Comparison of ENCODE assay signal across 8 cellular contexts in the genomic region with DNA sequence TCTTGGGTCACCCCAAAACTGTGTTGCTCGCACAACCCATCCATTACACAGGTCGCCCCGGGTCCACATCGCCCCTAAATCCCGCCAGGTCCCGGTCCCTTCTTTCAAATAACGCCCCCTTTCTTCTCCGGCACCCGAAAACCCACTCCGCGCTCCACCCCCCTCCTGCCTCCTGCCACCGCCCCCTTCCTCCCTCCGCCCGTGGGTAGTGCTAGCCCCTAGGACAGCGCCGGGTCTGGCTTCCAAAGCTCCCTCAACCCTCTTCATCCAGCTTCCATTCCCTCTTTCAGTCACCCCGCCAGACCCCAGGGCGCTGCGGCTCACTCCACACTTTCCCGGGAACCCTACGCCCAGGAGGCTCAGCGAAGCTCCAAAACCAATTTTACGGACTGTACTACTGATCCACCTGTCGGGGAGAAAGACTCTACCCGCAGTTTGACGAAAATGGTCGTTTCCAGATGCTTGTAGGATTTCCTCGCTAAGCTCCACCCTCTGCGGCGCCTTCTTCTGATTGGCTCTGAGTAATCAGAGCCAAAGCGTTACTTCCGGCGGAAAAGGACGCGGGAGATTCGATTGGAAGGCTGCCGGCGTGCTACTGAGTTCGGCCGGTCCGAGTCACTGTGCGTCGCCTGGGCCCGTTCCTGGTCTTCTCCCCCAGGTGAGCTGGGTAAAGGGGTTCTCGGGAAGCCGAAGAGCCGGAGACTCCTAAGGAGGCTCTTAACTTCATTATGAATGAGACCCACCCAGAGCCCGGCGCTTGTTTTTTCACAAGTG. TPM values are rescaled to one million over a fixed set of nuclear protein-coding genes. Genes with fewer than 3 reads are reported as not detected.
DNase-seq lines count a peak whose midpoint lies in the region; ATAC-seq and TF ChIP-seq lines count a peak whose summit lies in the region.

TSS of gene DDIAS (plus strand) at position 572 of the 774 bp plus-strand sequence. CDS start 13,003 bp downstream, outside the sequence.

- H4K5ac ChIP-seq in H9 (ENCODE audit: insufficient read length, low read depth, low read length): no peak within 1 kb of the TSS

- no peak within 1 kb of the TSS for H2BK120ac ChIP-seq in H9 (ENCODE audit: low read depth, low read length, poor library complexity, severe bottlenecking)

- H3K79me1 ChIP-seq in H9 (ENCODE audit: insufficient read depth, low read depth, low read length, poor library complexity, severe bottlenecking): no peaks in the 10 kb centered on the region

- peak within 1 kb of the TSS; percentile 90 for H3K4me2 ChIP-seq in H9 (ENCODE audit: insufficient read depth, insufficient read length, low read length)
- peak within 1 kb of the TSS; percentile 97 for H3K4me2 ChIP-seq in MM.1S (ENCODE audit: low read depth, low read length)

- no peak within 1 kb of the TSS for H2AK5ac ChIP-seq in H9 (ENCODE audit: insufficient read length, low read length)

- no peak within 1 kb of the TSS for H2BK5ac ChIP-seq in H9 (ENCODE audit: insufficient read length, low read length)

- H3K56ac ChIP-seq in H9 (ENCODE audit: insufficient read length, low read depth, low read length): no peak within 1 kb of the TSS

- H2BK15ac ChIP-seq in H9 (ENCODE audit: low read depth, low read length): no peak within 1 kb of the TSS

- peak within 1 kb of the TSS; percentile 91 to 99 (median 97) for H3K27ac Mint-ChIP-seq in H9
- peak within 1 kb of the TSS; percentile 97 for H3K27ac Mint-ChIP-seq in nephron progenitor cell
- peak within 1 kb of the TSS; percentile 99 to 100 for H3K27ac Mint-ChIP-seq in stimulated activated naive CD8-positive, alpha-beta T cell treated with anti-CD3 and anti-CD28 coated beads, Interleukin-15, amount 100 ng/mL, for 72 hours

- H3K79me2 ChIP-seq in H9 (ENCODE audit: insufficient read depth, low read length) (peaks cover 11% of the 10 kb centered on the region; the same call in 1 of the 2 replicates), MM.1S (ENCODE audit: low read length) (peaks cover 56% of the 10 kb centered on the region)

- no peak within 1 kb of the TSS for H4K8ac ChIP-seq in H9 (replicated peaks; ENCODE audit: insufficient read length, low read depth, low read length)

- no peaks in the 10 kb centered on the region for H3K9me2 ChIP-seq in MM.1S (replicated peaks; ENCODE audit: insufficient read depth, low read length)

- H3K4me3 Mint-ChIP-seq in H9: peak within 1 kb of the TSS; percentile 92 to 99
- H3K4me3 Mint-ChIP-seq in nephron progenitor cell: peak within 1 kb of the TSS; percentile 97
- H3K4me3 Mint-ChIP-seq in stimulated activated naive CD8-positive, alpha-beta T cell treated with anti-CD3 and anti-CD28 coated beads, Interleukin-15, amount 100 ng/mL, for 72 hours: peak within 1 kb of the TSS; percentile 93 to 99

- H3K9me3 Mint-ChIP-seq in H9 (no peaks in the 10 kb centered on the region), nephron progenitor cell (no peaks in the 10 kb centered on the region)
- no peaks in the 10 kb centered on the region for H3K9me3 Mint-ChIP-seq in stimulated activated naive CD8-positive, alpha-beta T cell treated with anti-CD3 and anti-CD28 coated beads, Interleukin-15, amount 100 ng/mL, for 72 hours

- no peak within 1 kb of the TSS for H3T11ph ChIP-seq in H9 (ENCODE audit: low read length)

- H3K23me2 ChIP-seq in H9 (ENCODE audit: insufficient read length, low read depth, low read length, poor library complexity, severe bottlenecking): peaks cover 16% of the 10 kb centered on the region

- no peak for TF ChIP-seq CTCF in H9 (conservative IDR thresholded peaks at IDR 0.05)
- no peak for TF ChIP-seq CTCF in MM.1S (IDR thresholded peaks at IDR 0.05; ENCODE audit: low read length)
- TF ChIP-seq CTCF in nephron progenitor cell (IDR thresholded peaks at IDR 0.05): no peak

- H3K9ac ChIP-seq in H9 (ENCODE audit: extremely low read depth, insufficient read length, low read length) (peak within 1 kb of the TSS; percentile 82), MM.1S (ENCODE audit: low read length) (peak within 1 kb of the TSS; percentile 81)

- H3F3A ChIP-seq in MM.1S (ENCODE audit: insufficient read depth, low read length): peaks cover 9% of the 10 kb centered on the region

- no peaks in the 10 kb centered on the region for H4K20me1 ChIP-seq in H9 (ENCODE audit: control insufficient read depth, insufficient read depth, insufficient read length)
- H4K20me1 ChIP-seq in MM.1S (ENCODE audit: insufficient read depth, low read length): no peaks in the 10 kb centered on the region

- H3K4me1 Mint-ChIP-seq in H9 (peaks cover 22 to 25% of the 10 kb centered on the region in 2 experiments), nephron progenitor cell (peaks cover 52% of the 10 kb centered on the region)
- H3K4me1 Mint-ChIP-seq in stimulated activated naive CD8-positive, alpha-beta T cell treated with anti-CD3 and anti-CD28 coated beads, Interleukin-15, amount 100 ng/mL, for 72 hours: peaks cover 60% of the 10 kb centered on the region

- no peak within 1 kb of the TSS; the same call in 1 of the 2 replicates for H3K14ac ChIP-seq in H9 (ENCODE audit: insufficient read depth, low read length)

- no CpG with 5 or more reads among the region's 49 CpGs for WGBS in H9 (ENCODE audit: extremely low coverage, insufficient read length, low lambda C conversion rate)

- H3K36me3 Mint-ChIP-seq in H9 (ENCODE audit: insufficient read depth in 1 of 3, low read depth in 3 of 3) (0 out of 7 replicates have a peak, but pooled peaks cover 0 to 2% (median 2%) of the 10 kb centered on the region in 3 experiments), nephron progenitor cell (ENCODE audit: low read depth) (peaks cover 4% of the 10 kb centered on the region)

- H3K27me3 Mint-ChIP-seq in H9 (ENCODE audit: low read depth) (no peaks in the 10 kb centered on the region), nephron progenitor cell (ENCODE audit: low read depth, poor library complexity) (no peaks in the 10 kb centered on the region)
- no peaks in the 10 kb centered on the region for H3K27me3 Mint-ChIP-seq in stimulated activated naive CD8-positive, alpha-beta T cell treated with anti-CD3 and anti-CD28 coated beads, Interleukin-15, amount 100 ng/mL, for 72 hours

- H3K4me3 ChIP-seq in MM.1S (ENCODE audit: low read length): peak within 1 kb of the TSS; percentile 72

- no peak within 1 kb of the TSS for H3K23ac ChIP-seq in H9 (ENCODE audit: insufficient read length, low read depth, low read length)

- peaks cover 3% of the 10 kb centered on the region; the same call in 1 of the 2 replicates for H3K4me1 ChIP-seq in H9 (ENCODE audit: insufficient read depth, low read length)
- peaks cover 16% of the 10 kb centered on the region for H3K4me1 ChIP-seq in MM.1S (ENCODE audit: low read length)

- no peaks in the 10 kb centered on the region for H3K36me3 ChIP-seq in MM.1S (replicated peaks; ENCODE audit: insufficient read depth, low read length)

- peak; percentile 74 for ATAC-seq in stimulated activated naive CD8-positive, alpha-beta T cell treated with anti-CD3 and anti-CD28 coated beads, Interleukin-15, amount 100 ng/mL, for 72 hours

- H2BK20ac ChIP-seq in H9 (ENCODE audit: low read depth, low read length, poor library complexity, severe bottlenecking): no peak within 1 kb of the TSS

- no peak within 1 kb of the TSS for H2BK12ac ChIP-seq in H9 (ENCODE audit: insufficient read length, low read depth, low read length)

- H3K18ac ChIP-seq in H9 (ENCODE audit: insufficient read length, low read depth, low read length): no peak within 1 kb of the TSS

- H3K9me3 ChIP-seq in H9 (ENCODE audit: control insufficient read depth, low read depth, low read length) (no peaks in the 10 kb centered on the region), MM.1S (replicated peaks; ENCODE audit: insufficient read depth, low read length) (no peaks in the 10 kb centered on the region)

- H3K27ac ChIP-seq in H9 (ENCODE audit: insufficient read length, low read depth, low read length): no peak within 1 kb of the TSS
- peak within 1 kb of the TSS; percentile 82 for H3K27ac ChIP-seq in MM.1S (ENCODE audit: low read length)

- H2AFZ ChIP-seq in H9 (ENCODE audit: low read length) (peak within 1 kb of the TSS; percentile 63), MM.1S (ENCODE audit: low read length) (peak within 1 kb of the TSS; percentile 97)

- H3K27me3 ChIP-seq in H9 (ENCODE audit: insufficient read depth, low read length) (no peaks in the 10 kb centered on the region), MM.1S (replicated peaks; ENCODE audit: insufficient read depth, low read length) (no peaks in the 10 kb centered on the region)

- DNase-seq in ELR (ENCODE audit: low read depth) (peak; percentile 99), H9 (peak; percentile 95), MM.1S (peak; percentile 99), SIG-M5 (lab: John Stamatoyannopoulos, UW) (peak; percentile 58), activated gamma-delta T cell (lab: John Stamatoyannopoulos, UW) (peak; percentile 62), fibroblast of the conjunctiva (ENCODE audit: low read depth) (peak; percentile 95), nephron progenitor cell (peak; percentile 92)
- peak; percentile 91 to 94 for DNase-seq in stimulated activated naive CD8-positive, alpha-beta T cell treated with anti-CD3 and anti-CD28 coated beads, Interleukin-15, amount 100 ng/mL, for 72 hours

- no peak within 1 kb of the TSS for H3K4ac ChIP-seq in H9 (ENCODE audit: low read depth, low read length)

- H4K91ac ChIP-seq in H9 (ENCODE audit: insufficient read length, low read depth, low read length): no peak within 1 kb of the TSS

RNA-seq across cellular contexts. Expression of gene DDIAS, which starts in this region (rescaled TPM):
- 18.6 and 22.2 TPM in 2 replicates for total RNA-seq in H9 (2021)
